Comparison of ENCODE assay signal across 11 cellular contexts in the genomic region with DNA sequence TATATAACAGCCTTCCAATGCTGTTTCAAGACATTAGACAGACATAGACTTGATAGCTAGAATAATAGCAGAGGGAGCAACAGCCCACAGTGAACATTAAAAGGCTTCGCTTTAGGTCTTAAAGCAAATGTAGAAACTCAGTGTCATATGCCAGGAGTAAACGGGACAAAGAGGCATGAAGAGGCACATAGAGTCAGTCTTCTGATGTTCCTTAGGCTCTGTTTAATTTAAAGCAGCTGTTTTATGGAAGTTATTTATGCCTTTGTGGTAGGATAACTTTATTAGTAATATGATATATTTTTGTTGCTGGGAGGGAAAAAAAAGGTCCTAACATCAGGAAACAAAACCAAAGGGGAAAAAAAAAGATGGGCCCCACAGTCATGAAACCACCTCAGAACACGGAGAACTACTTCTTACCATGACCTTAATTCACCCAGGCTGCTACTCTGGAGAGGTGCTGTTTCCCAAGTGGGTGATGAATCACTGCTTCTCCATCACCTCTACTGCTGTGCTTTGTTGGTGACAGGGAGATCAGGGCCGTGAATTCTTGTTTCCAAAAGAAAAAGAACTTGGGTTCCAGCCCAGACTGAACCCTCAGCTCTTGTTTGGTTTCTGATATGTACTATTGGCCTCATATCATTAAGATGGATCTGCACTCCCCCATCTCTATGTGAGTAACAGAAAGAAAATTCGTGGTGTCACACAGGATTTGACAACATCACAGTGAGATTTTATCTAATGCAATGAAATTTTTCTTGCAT.
DNase-seq lines count a peak whose midpoint lies in the region; ATAC-seq and TF ChIP-seq lines count a peak whose summit lies in the region.
"Had no signal": no experiment of that assay in that cellular context is flagged by ENCODE, and none has a peak within 500 bp of the region (broad histone marks: within the 10 kb centered on the region; RNA-seq: fewer than 3 reads in every experiment).

No MANE protein-coding gene starts in this region.

- no peaks in the 10 kb centered on the region for H3K27me3 Mint-ChIP-seq in osteocyte (ENCODE audit: unreplicated experiment)
- H3K27me3 Mint-ChIP-seq in activated CD4-positive, alpha-beta T cell treated with anti-CD3 and anti-CD28 coated beads for 36 hours: no peaks in the 10 kb centered on the region
- H3K27me3 Mint-ChIP-seq: activated naive CD8-positive, alpha-beta T cell treated with anti-CD3 and anti-CD28 coated beads, Interleukin-2, amount 50 U/mL, for 24 hours had no signal

- CTCF ChIA-PET in activated CD4-positive, alpha-beta T cell treated with anti-CD3 and anti-CD28 coated beads for 36 hours (lab: Charles Lee): interaction anchor here (1.1 kb wide), 1 partner anchor 27 kb away, joined by 3 read pairs; no protein-coding TSS in a partner anchor

- H3K9me3 ChIP-seq in SK-N-MC (ENCODE audit: low read depth, low read length): no peaks in the 10 kb centered on the region
- H3K9me3 ChIP-seq: upper lobe of left lung had no signal

- peak; percentile 77 for DNase-seq in GM03348 (ENCODE audit: low spot score)
- peak; percentile 28 for DNase-seq in SK-N-MC (ENCODE audit: low read depth, low spot score)
- DNase-seq in fibroblast of the aortic adventitia (ENCODE audit: low read depth): peak; percentile 98
- DNase-seq in osteocyte (ENCODE audit: extremely low spot score, unreplicated experiment): no peak
- DNase-seq in omental fat pad (ENCODE audit: low spot score): no peak
- no peak for DNase-seq in stimulated activated CD8-positive, alpha-beta memory T cell treated with anti-CD3 and anti-CD28 coated beads, Interleukin-4, amount 100 ng/mL, for 48 hours
- DNase-seq in activated CD4-positive, alpha-beta T cell treated with anti-CD3 and anti-CD28 coated beads for 36 hours: no peak
- DNase-seq: activated naive CD8-positive, alpha-beta T cell treated with anti-CD3 and anti-CD28 coated beads, Interleukin-2, amount 50 U/mL, for 24 hours; NCI-H2029; upper lobe of left lung had no signal

- peaks cover 4% of the 10 kb centered on the region for H3K36me3 Mint-ChIP-seq in osteocyte (ENCODE audit: unreplicated experiment)
- peaks cover 24% of the 10 kb centered on the region for H3K36me3 Mint-ChIP-seq in activated CD4-positive, alpha-beta T cell treated with anti-CD3 and anti-CD28 coated beads for 36 hours (ENCODE audit: low read depth)

- POLR2A ChIA-PET in activated CD4-positive, alpha-beta T cell treated with anti-CD3 and anti-CD28 coated beads for 36 hours (lab: Charles Lee): no interaction called here

- TF ChIP-seq CTCF in fibroblast of the aortic adventitia (IDR thresholded peaks at IDR 0.05; ENCODE audit: insufficient read depth, low read length): no peak
- no peak for TF ChIP-seq CTCF in osteocyte (IDR thresholded peaks at IDR 0.05)
- no peak for TF ChIP-seq CTCF in omental fat pad (IDR thresholded peaks at IDR 0.05)

- H3K4me1 Mint-ChIP-seq in osteocyte (ENCODE audit: unreplicated experiment): peaks cover 20% of the 10 kb centered on the region
- no peaks in the 10 kb centered on the region for H3K4me1 Mint-ChIP-seq in activated CD4-positive, alpha-beta T cell treated with anti-CD3 and anti-CD28 coated beads for 36 hours
- H3K4me1 Mint-ChIP-seq: activated naive CD8-positive, alpha-beta T cell treated with anti-CD3 and anti-CD28 coated beads, Interleukin-2, amount 50 U/mL, for 24 hours had no signal

- intact Hi-C loops in activated CD4-positive, alpha-beta T cell treated with anti-CD3 and anti-CD28 coated beads for 36 hours (cut with DNase I, micrococcal nuclease): no loop called here

- peak overlapping the region; percentile 82 for H3K27ac ChIP-seq in SK-N-MC
- H3K27ac ChIP-seq: upper lobe of left lung had no signal

- H3K9me3 Mint-ChIP-seq in osteocyte (ENCODE audit: unreplicated experiment): no peaks in the 10 kb centered on the region
- no peaks in the 10 kb centered on the region for H3K9me3 Mint-ChIP-seq in activated CD4-positive, alpha-beta T cell treated with anti-CD3 and anti-CD28 coated beads for 36 hours (ENCODE audit: low read depth)
- H3K9me3 Mint-ChIP-seq: activated naive CD8-positive, alpha-beta T cell treated with anti-CD3 and anti-CD28 coated beads, Interleukin-2, amount 50 U/mL, for 24 hours had no signal

- H3K4me3 ChIP-seq in SK-N-MC (peak overlapping the region; percentile 45), fibroblast of the aortic adventitia (ENCODE audit: low read depth, low read length) (no peak overlapping the region)
- H3K4me3 ChIP-seq: upper lobe of left lung had no signal

- peak overlapping the region; percentile 69 for H3K27ac Mint-ChIP-seq in osteocyte (ENCODE audit: unreplicated experiment)
- H3K27ac Mint-ChIP-seq in activated CD4-positive, alpha-beta T cell treated with anti-CD3 and anti-CD28 coated beads for 36 hours: no peak overlapping the region
- H3K27ac Mint-ChIP-seq: activated naive CD8-positive, alpha-beta T cell treated with anti-CD3 and anti-CD28 coated beads, Interleukin-2, amount 50 U/mL, for 24 hours had no signal

- no peak overlapping the region for H3K4me3 Mint-ChIP-seq in osteocyte (ENCODE audit: unreplicated experiment)
- H3K4me3 Mint-ChIP-seq in activated CD4-positive, alpha-beta T cell treated with anti-CD3 and anti-CD28 coated beads for 36 hours: no peak overlapping the region
- H3K4me3 Mint-ChIP-seq: activated naive CD8-positive, alpha-beta T cell treated with anti-CD3 and anti-CD28 coated beads, Interleukin-2, amount 50 U/mL, for 24 hours had no signal

- H3K36me3 ChIP-seq in SK-N-MC (ENCODE audit: insufficient read depth, low read length): no peaks in the 10 kb centered on the region

- ATAC-seq in omental fat pad (ENCODE audit: low FRiP score) (no peak), HG02870 (IDR thresholded peaks at IDR 0.05; ENCODE audit: unreplicated experiment) (no peak)
- ATAC-seq in activated CD4-positive, alpha-beta T cell treated with anti-CD3 and anti-CD28 coated beads for 36 hours: no peak
- ATAC-seq: activated naive CD8-positive, alpha-beta T cell treated with anti-CD3 and anti-CD28 coated beads, Interleukin-2, amount 50 U/mL, for 24 hours had no signal

- H3K9ac ChIP-seq in SK-N-MC (ENCODE audit: insufficient read length): no peak overlapping the region

Comparison
In these comparisons a context has a peak if more than half of its experiments do, and no peak if none do; other contexts are left out.
1. DNase-seq: peak in GM03348 (single experiment), SK-N-MC (single experiment) and fibroblast of the aortic adventitia (single experiment); none in osteocyte (single experiment), omental fat pad (single experiment), stimulated activated CD8-positive, alpha-beta memory T cell treated with anti-CD3 and anti-CD28 coated beads, Interleukin-4, amount 100 ng/mL, for 48 hours (single experiment) and activated CD4-positive, alpha-beta T cell treated with anti-CD3 and anti-CD28 coated beads for 36 hours (single experiment).